In the genomic region with DNA sequence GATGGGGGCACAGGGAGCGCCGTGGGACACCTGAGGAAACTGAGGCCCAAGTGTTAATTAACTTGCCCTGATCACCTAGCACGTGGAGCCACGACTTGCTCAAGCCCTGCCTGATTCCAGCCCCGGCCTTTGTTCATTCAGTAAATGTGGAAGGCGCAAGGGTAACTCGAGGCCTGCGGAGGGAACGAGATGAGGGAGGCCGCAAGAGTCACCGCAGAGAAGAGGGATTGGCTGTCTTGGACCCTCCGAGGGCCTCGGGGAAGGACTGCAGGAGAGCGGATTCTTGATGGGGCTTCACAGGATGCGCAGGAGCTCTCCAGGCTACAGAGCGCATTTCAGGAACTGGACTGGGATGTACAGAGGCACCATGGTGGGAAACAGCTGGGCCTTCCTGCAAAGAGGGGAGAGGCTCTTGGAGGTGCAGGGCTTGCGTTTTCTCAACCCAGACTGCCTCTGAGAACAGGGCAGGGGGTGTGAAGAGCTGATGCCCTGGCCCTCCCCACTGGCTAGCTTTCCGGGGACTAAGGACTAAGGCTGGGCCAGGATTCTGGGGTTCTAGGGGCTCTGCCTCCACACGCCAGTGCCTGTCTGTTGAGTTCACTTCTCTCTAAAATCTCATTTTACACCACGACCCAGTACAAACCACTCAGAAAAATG, we compare ENCODE assay signal across 8 cellular contexts. TPM values are rescaled to one million over a fixed set of nuclear protein-coding genes. Genes with fewer than 3 reads are reported as not detected.
DNase-seq lines count a peak whose midpoint lies in the region; ATAC-seq, FAIRE-seq and TF ChIP-seq lines count a peak whose summit lies in the region.

No MANE protein-coding gene starts in this region.

- no peak overlapping the region for H4K12ac ChIP-seq in trophoblast cell (ENCODE audit: low read depth, low read length)

- H3K23me2 ChIP-seq in H1 (ENCODE audit: low read depth, low read length), result peaks cover 4% of the 10 kb centered on the region; the same call in 1 of the 2 replicates

- TF ChIP-seq CTCF in DND-41 (IDR thresholded peaks at IDR 0.05; ENCODE audit: borderline replicate concordance, extremely low read depth, low read length, poor library complexity, severe bottlenecking), result no peak
- TF ChIP-seq CTCF in Peyer's patch (IDR thresholded peaks at IDR 0.05), result no peak
- no peak for TF ChIP-seq CTCF in H1 (IDR thresholded peaks at IDR 0.05; ENCODE audit: control extremely low read depth in 1 of 3, insufficient read depth in 1 of 3, low read depth in 1 of 3, low read length in 3 of 3)

- peak overlapping the region; percentile 91; the same call in 1 of the 2 replicates for H3K4me2 ChIP-seq in DND-41 (ENCODE audit: insufficient read depth, low read length)
- peak overlapping the region; percentile 60 to 77 for H3K4me2 ChIP-seq in H1 (ENCODE audit: insufficient read depth in 1 of 2, low read depth in 2 of 2, low read length in 2 of 2)
- peak overlapping the region; percentile 67 for H3K4me2 ChIP-seq in trophoblast cell (ENCODE audit: low read length)

- H3K23ac ChIP-seq in H1 (ENCODE audit: insufficient read length) (no peak overlapping the region), trophoblast cell (ENCODE audit: low read length) (no peak overlapping the region)

- H3K4me1 ChIP-seq in DND-41 (ENCODE audit: insufficient read depth, low read length), result peaks cover 38% of the 10 kb centered on the region
- peaks cover 4 to 37% (median 23%) of the 10 kb centered on the region in 4 donors for H3K4me1 ChIP-seq in Peyer's patch
- peaks cover 0 to 16% (median 10%) of the 10 kb centered on the region in 4 experiments; a peak in 5 of 7 replicates for H3K4me1 ChIP-seq in H1 (replicated peaks in 1 of 4; ENCODE audit: control insufficient read depth in 3 of 4, insufficient read depth in 4 of 4, low read length in 3 of 4)
- H3K4me1 ChIP-seq in trophoblast cell (ENCODE audit: control insufficient read depth in 1 of 2, insufficient read depth in 2 of 2, low read length in 2 of 2), result peaks cover 0 to 11% of the 10 kb centered on the region in 2 experiments

- no peak for ATAC-seq in DND-41 (ENCODE audit: insufficient read depth, low read depth)
- ATAC-seq in GM21526 (IDR thresholded peaks at IDR 0.05; ENCODE audit: low FRiP score, unreplicated experiment), result no peak
- ATAC-seq in GM19463 (IDR thresholded peaks at IDR 0.05; ENCODE audit: unreplicated experiment), result no peak

- H3K27me3 ChIP-seq in DND-41 (ENCODE audit: insufficient read depth, low read length, poor library complexity), result no peaks in the 10 kb centered on the region
- no peaks in the 10 kb centered on the region for H3K27me3 ChIP-seq in Peyer's patch
- peaks cover 3 to 33% (median 22%) of the 10 kb centered on the region in 4 experiments for H3K27me3 ChIP-seq in H1 (replicated peaks in 1 of 4; ENCODE audit: control insufficient read depth in 3 of 4, extremely low read depth in 1 of 4, insufficient read depth in 3 of 4, low read length in 3 of 4)
- no peaks in the 10 kb centered on the region for H3K27me3 ChIP-seq in trophoblast cell (ENCODE audit: insufficient read depth, low read length)

- H2BK5ac ChIP-seq in H1 (ENCODE audit: low read depth, low read length) (no peak overlapping the region), trophoblast cell (ENCODE audit: low read depth, low read length, poor library complexity) (no peak overlapping the region)

- H3K56ac ChIP-seq in H1 (replicated peaks; ENCODE audit: insufficient read length, low read depth, low read length), result no peak overlapping the region

- no peak overlapping the region for H3K14ac ChIP-seq in H1 (ENCODE audit: insufficient read length)
- H3K14ac ChIP-seq in trophoblast cell (ENCODE audit: low read length), result no peak overlapping the region

- H2BK120ac ChIP-seq in H1 (replicated peaks; ENCODE audit: low read depth, low read length), result no peak overlapping the region
- H2BK120ac ChIP-seq in trophoblast cell (ENCODE audit: insufficient read depth, low read length, poor library complexity), result no peak overlapping the region

- no peak overlapping the region for H2BK15ac ChIP-seq in H1 (ENCODE audit: low read length)

- H2AFZ ChIP-seq in DND-41 (ENCODE audit: low read depth, low read length), result no peak overlapping the region
- no peak overlapping the region for H2AFZ ChIP-seq in H1 (ENCODE audit: low read length)
- no peak overlapping the region for H2AFZ ChIP-seq in trophoblast cell (ENCODE audit: insufficient read depth, low read length, poor library complexity)

- CTCF ChIA-PET in H1 (lab: Charles Lee; ENCODE audit: partially characterized antibody), result interaction anchor here (1.4 to 2.4 kb wide), 3 partner anchors 8 to 28 kb away, joined by 3 to 11 read pairs (median 8); a partner anchor contains a TSS

- H4K91ac ChIP-seq in H1 (replicated peaks; ENCODE audit: insufficient read length, low read length) (peak overlapping the region; percentile 41), trophoblast cell (ENCODE audit: low read depth, low read length) (no peak overlapping the region)

- no peak overlapping the region for H4K5ac ChIP-seq in H1 (ENCODE audit: insufficient read length, low read depth, low read length)

- H4K8ac ChIP-seq in H1 (ENCODE audit: extremely low read depth, insufficient read depth, low read length) (peak overlapping the region; percentile 91), trophoblast cell (ENCODE audit: low read depth, low read length) (no peak overlapping the region)

- H3K4me3 ChIP-seq in DND-41 (ENCODE audit: low read depth in 1 of 2, low read length in 2 of 2) (no peak overlapping the region), Peyer's patch (peak overlapping the region in 3 of 4 donors; percentile 41 to 60 (median 45)), H1 (ENCODE audit: extremely low read depth in 1 of 4, insufficient read depth in 2 of 4, low read depth in 3 of 4, low read length in 4 of 4) (peak overlapping the region; percentile 3 to 55 (median 11); a peak in 3 of 8 replicates), trophoblast cell (ENCODE audit: low read depth, low read length) (no peak overlapping the region)

- DNase-seq in DND-41 (no peak), Peyer's patch (peak in 2 of 3 donors; percentile 10 to 47), H1 (ENCODE audit: low read depth in 1 of 2, low spot score in 2 of 2) (no peak), trophoblast cell (no peak), globus pallidus (ENCODE audit: low spot score) (no peak), HK-2 (ENCODE audit: unreplicated experiment) (no peak)

- WGBS in H1 (ENCODE audit: extremely low coverage in 1 of 2, insufficient coverage in 1 of 2, insufficient read length in 1 of 2, insufficient replicate concordance in 2 of 2, low coverage in 1 of 2, low lambda C conversion rate in 2 of 2, missing lambda C conversion rate in 1 of 2), 2 experiments, result 63% methylated on average over 18 of the region's 20 CpGs; no CpG with 5 or more reads in 1 of the 2 experiments
- WGBS in trophoblast cell (ENCODE audit: extremely low coverage, insufficient coverage, insufficient read length), result no CpG with 5 or more reads among the region's 20 CpGs

- H2AK5ac ChIP-seq in H1 (ENCODE audit: low read depth, low read length) (peak overlapping the region; percentile 6; the same call in 1 of the 2 replicates), trophoblast cell (ENCODE audit: low read length) (no peak overlapping the region)

- H3K9me3 ChIP-seq in DND-41 (ENCODE audit: insufficient read depth, low read length, severe bottlenecking) (no peaks in the 10 kb centered on the region), Peyer's patch (no peaks in the 10 kb centered on the region), H1 (ENCODE audit: insufficient read depth in 2 of 2, low read depth in 1 of 2, low read length in 1 of 2) (no peaks in the 10 kb centered on the region), trophoblast cell (ENCODE audit: insufficient read depth, low read depth, low read length) (no peaks in the 10 kb centered on the region)

- H3K9ac ChIP-seq in DND-41 (ENCODE audit: low read depth, low read length) (peak overlapping the region; percentile 99; the same call in 1 of the 2 replicates), H1 (replicated peaks in 1 of 4; ENCODE audit: extremely low read depth in 1 of 4, low read depth in 3 of 4, low read length in 3 of 4) (no peak overlapping the region; a peak in 3 of 7 replicates), trophoblast cell (ENCODE audit: low read length) (no peak overlapping the region)

- H3K36me3 ChIP-seq in DND-41 (ENCODE audit: insufficient read depth, low read length) (peaks cover 66% of the 10 kb centered on the region), Peyer's patch (peaks cover 0 to 7% (median 0%) of the 10 kb centered on the region in 3 donors), H1 (ENCODE audit: control insufficient read depth in 2 of 4, insufficient read depth in 4 of 4, low read length in 3 of 4) (no peaks in the 10 kb centered on the region; a peak in 1 of 8 replicates), trophoblast cell (ENCODE audit: control insufficient read depth in 1 of 2, insufficient read depth in 2 of 2, low read length in 2 of 2) (peaks cover 3 to 5% of the 10 kb centered on the region in 2 experiments)

- TF ChIP-seq EP300 in H1 (IDR thresholded peaks at IDR 0.05; ENCODE audit: borderline replicate concordance in 1 of 2, low read depth in 2 of 2, low read length in 2 of 2), result no peak

- H3K4ac ChIP-seq in H1 (replicated peaks; ENCODE audit: insufficient read length, low read depth, low read length) (no peak overlapping the region), trophoblast cell (ENCODE audit: low read depth, low read length) (no peak overlapping the region)

- peak overlapping the region; percentile 39; the same call in 1 of the 2 replicates for H2BK12ac ChIP-seq in H1 (ENCODE audit: low read depth, low read length)
- H2BK12ac ChIP-seq in trophoblast cell (ENCODE audit: low read length), result no peak overlapping the region

- no peak for TF ChIP-seq RAD21 in H1 (IDR thresholded peaks at IDR 0.05 in 1 of 2, conservative IDR thresholded peaks at IDR 0.05 in 1 of 2; ENCODE audit: low read depth in 2 of 2, low read length in 2 of 2)

- POLR2A ChIA-PET in H1 (lab: Charles Lee; ENCODE audit: partially characterized antibody), result no interaction called here

- H4K20me1 ChIP-seq in DND-41 (ENCODE audit: insufficient read depth, low read length) (peaks cover 8% of the 10 kb centered on the region), H1 (replicated peaks in 1 of 2; ENCODE audit: control insufficient read depth in 1 of 2, insufficient read depth in 2 of 2, low read length in 2 of 2) (peaks cover 0 to 4% of the 10 kb centered on the region in 2 experiments)

- H3K27ac ChIP-seq in DND-41 (ENCODE audit: low read length), result peak overlapping the region; percentile 2; the same call in 1 of the 2 replicates
- H3K27ac ChIP-seq in Peyer's patch, result no peak overlapping the region
- H3K27ac ChIP-seq in H1 (ENCODE audit: low read depth, low read length), result no peak overlapping the region
- H3K27ac ChIP-seq in trophoblast cell (ENCODE audit: low read depth, low read length), result no peak overlapping the region

- no peak for FAIRE-seq in H1 (lab: Jason Lieb, UNC)

- H3K79me1 ChIP-seq in H1 (ENCODE audit: low read depth, low read length), result 0 out of 2 replicates have a peak, but pooled peaks cover 2% of the 10 kb centered on the region
- peaks cover 9% of the 10 kb centered on the region for H3K79me1 ChIP-seq in trophoblast cell (ENCODE audit: low read length)

- TF ChIP-seq POLR2A in Peyer's patch (IDR thresholded peaks at IDR 0.05) (no peak), H1 (IDR thresholded peaks at IDR 0.05; ENCODE audit: control extremely low read depth in 1 of 2, low read depth in 2 of 2, low read length in 2 of 2) (no peak)

- H3K79me2 ChIP-seq in DND-41 (ENCODE audit: insufficient read depth, low read length), result peaks cover 86% of the 10 kb centered on the region
- no peaks in the 10 kb centered on the region for H3K79me2 ChIP-seq in H1 (ENCODE audit: control insufficient read depth in 1 of 2, insufficient read depth in 2 of 2, low read length in 2 of 2)
- peaks cover 5% of the 10 kb centered on the region for H3K79me2 ChIP-seq in trophoblast cell (ENCODE audit: control insufficient read depth, insufficient read depth, low read length, poor library complexity)

- no peak overlapping the region; the same call in 1 of the 2 replicates for H3K18ac ChIP-seq in H1 (ENCODE audit: extremely low read depth, low read length)
- H3K18ac ChIP-seq in trophoblast cell (ENCODE audit: low read length), result no peak overlapping the region

- no peak overlapping the region for H2BK20ac ChIP-seq in H1 (ENCODE audit: low read length)

RNA-seq across cellular contexts. Expression of a gene that starts 0.6 kb away (rescaled TPM):
- 10 to 100 TPM; 27.8 to 89.1 (median 40.1) TPM for total RNA-seq in Peyer's patch
- total RNA-seq in H1 (2021; fragmentation: NEBNext Ultra II Directional; extraction: Animal tissue kit (Norgen Biotek cat#: 25700)), result 4.5 and 5.4 TPM in 2 replicates
- polyA plus RNA-seq in H1 (2011; rRNA removed), result 4.8 and 6.4 TPM in 2 replicates
- 5.1 TPM for polyA plus RNA-seq in H1 (2011; cell fraction: cytosol; rRNA removed)
- 10.3 TPM for polyA plus RNA-seq in H1 (2011; cell fraction: nucleus; rRNA removed)
- 3.3 to 4.5 TPM (median 4.0 TPM) in 4 replicates for polyA plus RNA-seq in H1 (2012, experiment 1 of 2)
- 4.1 TPM for polyA plus RNA-seq in H1 (2012, experiment 2 of 2)
- polyA plus RNA-seq in H1 (2013, experiment 1 of 2), result 1.4 TPM
- 2.1 TPM for polyA plus RNA-seq in H1 (2013, experiment 2 of 2)
- 8.1 and 10.0 TPM in 2 replicates for polyA minus RNA-seq in H1 (2011; rRNA and poly(A)+ RNA removed)
- polyA minus RNA-seq in H1 (2011; cell fraction: cytosol; rRNA and poly(A)+ RNA removed), result 3.9 TPM
- polyA minus RNA-seq in H1 (2011; cell fraction: nucleus; rRNA and poly(A)+ RNA removed), result 15.7 TPM
- polyA plus RNA-seq in trophoblast cell (2013), result 4.7 and 5.0 TPM in 2 replicates

RNA-seq across cellular contexts. Expression of a gene that starts 1.8 kb away (rescaled TPM):
- 10 to 100 TPM in 1 of 4 donors, 1 to 10 TPM in 3; 4.2 to 10.1 (median 7.1) TPM for total RNA-seq in Peyer's patch
- 1.3 and 2.1 TPM in 2 replicates for total RNA-seq in H1 (2021; fragmentation: NEBNext Ultra II Directional; extraction: Animal tissue kit (Norgen Biotek cat#: 25700))
- polyA plus RNA-seq in H1 (2011; rRNA removed), result 2.3 and 3.3 TPM in 2 replicates
- polyA plus RNA-seq in H1 (2011; cell fraction: cytosol; rRNA removed), result 2.8 TPM
- 2.2 TPM for polyA plus RNA-seq in H1 (2011; cell fraction: nucleus; rRNA removed)
- polyA plus RNA-seq in H1 (2012, experiment 1 of 2), result 1.6 to 2.9 TPM (median 1.9 TPM) in 4 replicates
- 2.8 TPM for polyA plus RNA-seq in H1 (2012, experiment 2 of 2)
- polyA plus RNA-seq in H1 (2013, experiment 1 of 2), result 1.5 TPM
- polyA plus RNA-seq in H1 (2013, experiment 2 of 2), result 1.8 TPM
- polyA minus RNA-seq in H1 (2011; rRNA and poly(A)+ RNA removed), result 1.1 and 4.7 TPM in 2 replicates
- polyA minus RNA-seq in H1 (2011; cell fraction: cytosol; rRNA and poly(A)+ RNA removed), result 0.88 TPM
- polyA minus RNA-seq in H1 (2011; cell fraction: nucleus; rRNA and poly(A)+ RNA removed), result 7.1 TPM
- polyA plus RNA-seq in trophoblast cell (2013), result 3.2 and 3.3 TPM in 2 replicates

RNA-seq across cellular contexts. Expression of a gene that starts 9.9 kb away (rescaled TPM):
- total RNA-seq in Peyer's patch, result 100 to 1,000 TPM in 3 of 4 donors, 10 to 100 TPM in 1; 85.0 to 175 (median 154) TPM
- total RNA-seq in H1 (2021; fragmentation: NEBNext Ultra II Directional; extraction: Animal tissue kit (Norgen Biotek cat#: 25700)), result 11.3 and 11.7 TPM in 2 replicates
- polyA plus RNA-seq in H1 (2011; rRNA removed), result 9.0 and 13.5 TPM in 2 replicates
- 7.2 TPM for polyA plus RNA-seq in H1 (2011; cell fraction: cytosol; rRNA removed)
- polyA plus RNA-seq in H1 (2011; cell fraction: nucleus; rRNA removed), result 23.2 TPM
- 7.1 to 11.6 TPM (median 11.6 TPM) in 4 replicates for polyA plus RNA-seq in H1 (2012, experiment 1 of 2)
- 12.3 TPM for polyA plus RNA-seq in H1 (2012, experiment 2 of 2)
- polyA plus RNA-seq in H1 (2013, experiment 1 of 2), result 7.8 TPM
- 8.7 TPM for polyA plus RNA-seq in H1 (2013, experiment 2 of 2)
- polyA minus RNA-seq in H1 (2011; rRNA and poly(A)+ RNA removed), result 3.0 and 3.4 TPM in 2 replicates
- polyA minus RNA-seq in H1 (2011; cell fraction: cytosol; rRNA and poly(A)+ RNA removed), result 11.2 TPM
- polyA minus RNA-seq in H1 (2011; cell fraction: nucleus; rRNA and poly(A)+ RNA removed), result 10.5 TPM
- 43.3 and 44.3 TPM in 2 replicates for polyA plus RNA-seq in trophoblast cell (2013)

RNA-seq across cellular contexts. Expression of a gene that starts 28.2 kb away (rescaled TPM):
- 10 to 100 TPM; 48.3 to 96.4 (median 78.9) TPM for total RNA-seq in Peyer's patch
- 39.8 and 40.7 TPM in 2 replicates for total RNA-seq in H1 (2021; fragmentation: NEBNext Ultra II Directional; extraction: Animal tissue kit (Norgen Biotek cat#: 25700))
- polyA plus RNA-seq in H1 (2011; rRNA removed), result 30.7 and 44.5 TPM in 2 replicates
- polyA plus RNA-seq in H1 (2011; cell fraction: cytosol; rRNA removed), result 44.8 TPM
- polyA plus RNA-seq in H1 (2011; cell fraction: nucleus; rRNA removed), result 302 TPM
- 32.9 to 47.0 TPM (median 38.8 TPM) in 4 replicates for polyA plus RNA-seq in H1 (2012, experiment 1 of 2)
- 20.9 TPM for polyA plus RNA-seq in H1 (2012, experiment 2 of 2)
- polyA plus RNA-seq in H1 (2013, experiment 1 of 2), result 23.2 TPM
- 19.7 TPM for polyA plus RNA-seq in H1 (2013, experiment 2 of 2)
- 12.4 and 12.5 TPM in 2 replicates for polyA minus RNA-seq in H1 (2011; rRNA and poly(A)+ RNA removed)
- polyA minus RNA-seq in H1 (2011; cell fraction: cytosol; rRNA and poly(A)+ RNA removed), result 21.1 TPM
- polyA minus RNA-seq in H1 (2011; cell fraction: nucleus; rRNA and poly(A)+ RNA removed), result 62.2 TPM
- polyA plus RNA-seq in trophoblast cell (2013), result 13.6 and 13.9 TPM in 2 replicates

Comparison
In these comparisons a context has a peak if more than half of its experiments do, and no peak if none do; other contexts are left out.
1. DNase-seq: peak in Peyer's patch (2 of 3); none in DND-41 (single experiment), H1 (0 of 2), trophoblast cell (0 of 2), globus pallidus (single experiment) and HK-2 (single experiment).
2. H3K4me3 ChIP-seq: peak in Peyer's patch (3 of 4) and H1 (4 of 4); none in DND-41 (0 of 2) and trophoblast cell (single experiment).
3. Peak in every context shown above with its lines, with median percentiles within 50 percentile points of each other: H3K4me2 ChIP-seq.